10 cellular contexts compared by ENCODE assay signal in the genomic region with DNA sequence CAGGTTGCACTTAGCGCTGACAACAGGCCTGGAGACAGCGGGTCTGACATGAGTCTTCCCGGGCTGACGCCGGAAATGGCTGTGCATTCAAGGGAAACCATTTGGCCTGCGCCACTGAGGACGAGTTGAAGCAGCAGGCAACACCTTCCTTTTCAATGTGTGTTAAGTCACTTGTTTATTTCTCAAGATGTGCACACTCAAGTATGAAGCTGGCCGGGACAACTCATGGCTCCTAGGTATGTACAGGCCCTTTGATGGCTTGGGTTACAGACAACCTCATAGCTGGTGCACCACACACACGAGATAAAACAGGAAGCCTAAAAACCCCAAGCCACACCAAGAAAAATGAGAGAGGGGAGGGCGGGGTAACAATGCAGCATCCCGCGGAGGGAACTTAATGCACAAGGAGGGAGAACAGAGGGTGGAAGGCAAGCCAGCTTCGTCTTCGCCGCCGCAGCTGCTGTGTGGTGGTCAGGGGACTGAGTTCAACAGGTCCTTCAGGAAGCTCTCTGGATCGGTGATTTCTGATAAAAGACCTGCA.
A peak's percentile ranks its signal among the peaks of the same experiment; 100 is the strongest.
DNase-seq lines count a peak whose midpoint lies in the region; ATAC-seq and TF ChIP-seq lines count a peak whose summit lies in the region.
"Had no signal": no experiment of that assay in that cellular context is flagged by ENCODE, and none has a peak within 500 bp of the region (broad histone marks: within the 10 kb centered on the region; RNA-seq: fewer than 3 reads in every experiment).

No MANE protein-coding gene starts in this region.

- H3K4me1 ChIP-seq in HEK293 (ENCODE audit: control insufficient read depth, insufficient read depth, low read length) (no peaks in the 10 kb centered on the region), colonic mucosa (peaks cover 26% of the 10 kb centered on the region)

- POLR2A ChIA-PET in HEK293 (lab: Yijun Ruan, JAX): no interaction called here

- H3K27me3 ChIP-seq in colonic mucosa: no peaks in the 10 kb centered on the region
- H3K27me3 ChIP-seq: SJSA1 had no signal

- intact Hi-C loops in colonic mucosa (cut with DNase I): no loop called here

- no peaks in the 10 kb centered on the region for H3K9me3 ChIP-seq in HEK293 (ENCODE audit: control insufficient read depth, insufficient read depth, low read depth, low read length)
- no peaks in the 10 kb centered on the region for H3K9me3 ChIP-seq in colonic mucosa
- H3K9me3 ChIP-seq: SJSA1 had no signal

- H3K36me3 ChIP-seq in HEK293 (ENCODE audit: control insufficient read depth in 2 of 2, insufficient read depth in 1 of 2, low read length in 2 of 2) (peaks cover 13 to 70% of the 10 kb centered on the region in 2 experiments), colonic mucosa (peaks cover 13% of the 10 kb centered on the region)

- H3K4me3 ChIP-seq in HEK293 (ENCODE audit: low read depth, low read length): no peak overlapping the region
- H3K4me3 ChIP-seq in colonic mucosa: no peak overlapping the region
- H3K4me3 ChIP-seq: SJSA1 had no signal

- H3K27ac ChIP-seq in HEK293 (ENCODE audit: extremely low read depth, low read depth, low read length) (no peak overlapping the region), colonic mucosa (peak overlapping the region; percentile 12)
- H3K27ac ChIP-seq: SJSA1 had no signal

- peak; percentile 14 to 27 for DNase-seq in activated CD8-positive, alpha-beta memory T cell treated with anti-CD3 and anti-CD28 coated beads for 1 hour (ENCODE audit: extremely low read depth in 1 of 2, low read depth in 1 of 2)
- DNase-seq in colonic mucosa (no peak), DMS114 treated with DMSO at 0.1 percent for 48 hours (lab: John Stamatoyannopoulos, UW; ENCODE audit: unreplicated experiment) (no peak), NCI-H1436 (lab: John Stamatoyannopoulos, UW) (no peak)
- DNase-seq in stimulated activated CD4-positive, alpha-beta T cell treated with anti-CD3 and anti-CD28 coated beads, Interleukin-4, amount 100 ng/mL, for 24 hours: peak; percentile 45
- DNase-seq: cerebellar nuclear complex had no signal

- H3K9ac ChIP-seq in colonic mucosa (ENCODE audit: low read depth in 2 of 2, low read length in 2 of 2): no peak overlapping the region

- ATAC-seq in HG03520 (IDR thresholded peaks at IDR 0.05; ENCODE audit: unreplicated experiment) (no peak), GM19467 (IDR thresholded peaks at IDR 0.05; ENCODE audit: unreplicated experiment) (no peak)

- CTCF ChIA-PET in HEK293 (lab: Yijun Ruan, JAX): interaction anchor here (0.6 to 6.3 kb wide), 6 partner anchors 16 to 575 kb away, joined by 3 to 29 read pairs (median 3); no protein-coding TSS in a partner anchor

- TF ChIP-seq CTCF in HEK293 (tag by site-specific recombination; IDR thresholded peaks at IDR 0.05) (no peak), colonic mucosa (IDR thresholded peaks at IDR 0.05) (no peak)

TF ChIP-seq in HEK293, 187 proteins besides CTCF, POLR2A, EP300 and RAD21:
- peak; percentile 56; the same call in 1 of the 2 replicates for TF ChIP-seq SCRT2 (tag by site-specific recombination; IDR thresholded peaks at IDR 0.05)
- no peak for TF ChIP-seq ZNF544 (tag by site-specific recombination; IDR thresholded peaks at IDR 0.05)

Comparison
In these comparisons a context has a peak if more than half of its experiments do, and no peak if none do; other contexts are left out.
1. DNase-seq: peak in activated CD8-positive, alpha-beta memory T cell treated with anti-CD3 and anti-CD28 coated beads for 1 hour (2 of 2) and stimulated activated CD4-positive, alpha-beta T cell treated with anti-CD3 and anti-CD28 coated beads, Interleukin-4, amount 100 ng/mL, for 24 hours (single experiment); none in colonic mucosa (single experiment), DMS114 treated with DMSO at 0.1 percent for 48 hours (single experiment) and NCI-H1436 (single experiment).